ENCODE assay signal across 21 cellular contexts in the genomic region with DNA sequence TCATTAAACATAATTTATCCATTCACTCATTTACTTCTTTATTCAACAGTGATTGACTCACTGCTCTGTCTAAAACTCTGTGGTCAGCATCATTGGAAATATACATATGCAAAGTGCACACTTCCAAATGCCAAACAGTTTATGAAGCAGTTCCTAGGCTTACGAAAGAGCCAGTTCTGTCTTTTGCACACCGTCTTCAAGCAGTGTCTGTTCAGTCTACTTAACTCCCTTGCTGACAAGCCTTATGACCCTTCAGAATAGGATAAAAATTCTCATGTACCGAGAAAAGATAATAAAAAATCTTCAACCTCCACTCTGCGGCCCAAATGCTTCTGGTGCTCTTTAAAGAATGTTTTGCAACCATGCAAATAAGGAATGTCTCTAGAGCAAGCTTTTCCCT.
"Had no signal": no experiment of that assay in that cellular context is flagged by ENCODE, and none has a peak within 500 bp of the region (broad histone marks: within the 10 kb centered on the region; RNA-seq: fewer than 3 reads in every experiment).

No MANE protein-coding gene starts in this region.

- H2AFZ ChIP-seq: parathyroid adenoma had no signal

- H3K79me2 ChIP-seq: parathyroid adenoma had no signal

- H3K4me1 ChIP-seq: esophagus squamous epithelium, parathyroid adenoma, thyroid gland had no signal

- H3K4me3 ChIP-seq: cardiac muscle cell, esophagus squamous epithelium, thyroid gland had no signal

- H3K9ac ChIP-seq: parathyroid adenoma had no signal

- DNase-seq: activated B cell treated with CpG ODN at 0.5 μM for 24 hours; activated CD4-positive, alpha-beta memory T cell treated with anti-CD3 and anti-CD28 coated beads for 36 hours; activated CD4-positive, alpha-beta T cell treated with anti-CD3 and anti-CD28 coated beads for 4 hours; activated CD8-positive, alpha-beta memory T cell treated with anti-CD3 and anti-CD28 coated beads, Interleukin-2, amount 10 ng/mL, durations not matched to agents 7 days and 5 days; activated naive CD4-positive, alpha-beta T cell treated with anti-CD3 and anti-CD28 coated beads for 36 hours; activated T-cell treated with anti-CD3 and anti-CD28 coated beads, Interleukin-2, amount 50 U/mL, for 1 hour; aorta; dermis blood vessel endothelial cell; effector memory CD4-positive, alpha-beta T cell; esophagus squamous epithelium; naive thymus-derived CD8-positive, alpha-beta T cell; stimulated activated CD4-positive, alpha-beta T cell treated with anti-CD3 and anti-CD28 coated beads, Interleukin-12 subunit alpha, Interleukin-12 subunit beta, amount 100 ng/mL, for 4 hours; stimulated activated CD4-positive, alpha-beta T cell treated with anti-CD3 and anti-CD28 coated beads, Interleukin-1b, Interleukin-23, amount 100 ng/mL, for 48 hours; stimulated activated CD8-positive, alpha-beta memory T cell treated with anti-CD3 and anti-CD28 coated beads, Interleukin-4, amount 100 ng/mL, for 48 hours; stimulated activated naive CD4-positive, alpha-beta T cell; T-cell; T-helper 9 cell; thyroid gland had no signal

- H3K27me3 ChIP-seq: cardiac muscle cell, esophagus squamous epithelium, neutrophil, thyroid gland had no signal

- H3K27ac ChIP-seq: cardiac muscle cell, esophagus squamous epithelium, neutrophil, parathyroid adenoma, thyroid gland had no signal

- H3K36me3 ChIP-seq: cardiac muscle cell, esophagus squamous epithelium, neutrophil, thyroid gland had no signal

- H3K9me3 ChIP-seq: esophagus squamous epithelium, neutrophil, thyroid gland had no signal

- ATAC-seq: activated CD8-positive, alpha-beta memory T cell treated with anti-CD3 and anti-CD28 coated beads, Interleukin-2, amount 10 ng/mL, durations not matched to agents 7 days and 5 days; naive thymus-derived CD8-positive, alpha-beta T cell; T-cell had no signal
